Comparison of ENCODE assay signal across 1 cellular context in genomic region chr6:12577124-12577845, GRCh38.
TF ChIP-seq lines count a peak whose summit lies in the region.

No MANE protein-coding gene starts in this region.

TF ChIP-seq in GM23338, 12 proteins besides CTCF, POLR2A, EP300 and RAD21 (continued from another document):
- TF ChIP-seq, protein P1, sequence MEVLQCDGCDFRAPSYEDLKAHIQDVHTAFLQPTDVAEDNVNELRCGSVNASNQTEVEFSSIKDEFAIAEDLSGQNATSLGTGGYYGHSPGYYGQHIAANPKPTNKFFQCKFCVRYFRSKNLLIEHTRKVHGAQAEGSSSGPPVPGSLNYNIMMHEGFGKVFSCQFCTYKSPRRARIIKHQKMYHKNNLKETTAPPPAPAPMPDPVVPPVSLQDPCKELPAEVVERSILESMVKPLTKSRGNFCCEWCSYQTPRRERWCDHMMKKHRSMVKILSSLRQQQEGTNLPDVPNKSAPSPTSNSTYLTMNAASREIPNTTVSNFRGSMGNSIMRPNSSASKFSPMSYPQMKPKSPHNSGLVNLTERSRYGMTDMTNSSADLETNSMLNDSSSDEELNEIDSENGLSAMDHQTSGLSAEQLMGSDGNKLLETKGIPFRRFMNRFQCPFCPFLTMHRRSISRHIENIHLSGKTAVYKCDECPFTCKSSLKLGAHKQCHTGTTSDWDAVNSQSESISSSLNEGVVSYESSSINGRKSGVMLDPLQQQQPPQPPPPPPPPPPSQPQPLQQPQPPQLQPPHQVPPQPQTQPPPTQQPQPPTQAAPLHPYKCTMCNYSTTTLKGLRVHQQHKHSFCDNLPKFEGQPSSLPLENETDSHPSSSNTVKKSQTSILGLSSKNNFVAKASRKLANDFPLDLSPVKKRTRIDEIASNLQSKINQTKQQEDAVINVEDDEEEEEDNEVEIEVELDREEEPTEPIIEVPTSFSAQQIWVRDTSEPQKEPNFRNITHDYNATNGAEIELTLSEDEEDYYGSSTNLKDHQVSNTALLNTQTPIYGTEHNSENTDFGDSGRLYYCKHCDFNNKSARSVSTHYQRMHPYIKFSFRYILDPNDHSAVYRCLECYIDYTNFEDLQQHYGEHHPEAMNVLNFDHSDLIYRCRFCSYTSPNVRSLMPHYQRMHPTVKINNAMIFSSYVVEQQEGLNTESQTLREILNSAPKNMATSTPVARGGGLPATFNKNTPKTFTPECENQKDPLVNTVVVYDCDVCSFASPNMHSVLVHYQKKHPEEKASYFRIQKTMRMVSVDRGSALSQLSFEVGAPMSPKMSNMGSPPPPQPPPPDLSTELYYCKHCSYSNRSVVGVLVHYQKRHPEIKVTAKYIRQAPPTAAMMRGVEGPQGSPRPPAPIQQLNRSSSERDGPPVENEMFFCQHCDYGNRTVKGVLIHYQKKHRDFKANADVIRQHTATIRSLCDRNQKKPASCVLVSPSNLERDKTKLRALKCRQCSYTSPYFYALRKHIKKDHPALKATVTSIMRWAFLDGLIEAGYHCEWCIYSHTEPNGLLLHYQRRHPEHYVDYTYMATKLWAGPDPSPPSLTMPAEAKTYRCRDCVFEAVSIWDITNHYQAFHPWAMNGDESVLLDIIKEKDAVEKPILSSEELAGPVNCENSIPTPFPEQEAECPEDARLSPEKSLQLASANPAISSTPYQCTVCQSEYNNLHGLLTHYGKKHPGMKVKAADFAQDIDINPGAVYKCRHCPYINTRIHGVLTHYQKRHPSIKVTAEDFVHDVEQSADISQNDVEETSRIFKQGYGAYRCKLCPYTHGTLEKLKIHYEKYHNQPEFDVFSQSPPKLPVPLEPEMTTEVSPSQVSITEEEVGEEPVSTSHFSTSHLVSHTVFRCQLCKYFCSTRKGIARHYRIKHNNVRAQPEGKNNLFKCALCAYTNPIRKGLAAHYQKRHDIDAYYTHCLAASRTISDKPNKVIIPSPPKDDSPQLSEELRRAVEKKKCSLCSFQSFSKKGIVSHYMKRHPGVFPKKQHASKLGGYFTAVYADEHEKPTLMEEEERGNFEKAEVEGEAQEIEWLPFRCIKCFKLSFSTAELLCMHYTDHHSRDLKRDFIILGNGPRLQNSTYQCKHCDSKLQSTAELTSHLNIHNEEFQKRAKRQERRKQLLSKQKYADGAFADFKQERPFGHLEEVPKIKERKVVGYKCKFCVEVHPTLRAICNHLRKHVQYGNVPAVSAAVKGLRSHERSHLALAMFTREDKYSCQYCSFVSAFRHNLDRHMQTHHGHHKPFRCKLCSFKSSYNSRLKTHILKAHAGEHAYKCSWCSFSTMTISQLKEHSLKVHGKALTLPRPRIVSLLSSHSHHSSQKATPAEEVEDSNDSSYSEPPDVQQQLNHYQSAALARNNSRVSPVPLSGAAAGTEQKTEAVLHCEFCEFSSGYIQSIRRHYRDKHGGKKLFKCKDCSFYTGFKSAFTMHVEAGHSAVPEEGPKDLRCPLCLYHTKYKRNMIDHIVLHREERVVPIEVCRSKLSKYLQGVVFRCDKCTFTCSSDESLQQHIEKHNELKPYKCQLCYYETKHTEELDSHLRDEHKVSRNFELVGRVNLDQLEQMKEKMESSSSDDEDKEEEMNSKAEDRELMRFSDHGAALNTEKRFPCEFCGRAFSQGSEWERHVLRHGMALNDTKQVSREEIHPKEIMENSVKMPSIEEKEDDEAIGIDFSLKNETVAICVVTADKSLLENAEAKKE (CRISPR knock-in tag; IDR thresholded peaks at IDR 0.05) = no peak
- TF ChIP-seq EZH2 (IDR thresholded peaks at IDR 0.05; ENCODE audit: low read depth, unreplicated experiment) = no peak
- no peak for TF ChIP-seq NANOG (IDR thresholded peaks at IDR 0.05; ENCODE audit: borderline replicate concordance)
- TF ChIP-seq, protein P2, sequence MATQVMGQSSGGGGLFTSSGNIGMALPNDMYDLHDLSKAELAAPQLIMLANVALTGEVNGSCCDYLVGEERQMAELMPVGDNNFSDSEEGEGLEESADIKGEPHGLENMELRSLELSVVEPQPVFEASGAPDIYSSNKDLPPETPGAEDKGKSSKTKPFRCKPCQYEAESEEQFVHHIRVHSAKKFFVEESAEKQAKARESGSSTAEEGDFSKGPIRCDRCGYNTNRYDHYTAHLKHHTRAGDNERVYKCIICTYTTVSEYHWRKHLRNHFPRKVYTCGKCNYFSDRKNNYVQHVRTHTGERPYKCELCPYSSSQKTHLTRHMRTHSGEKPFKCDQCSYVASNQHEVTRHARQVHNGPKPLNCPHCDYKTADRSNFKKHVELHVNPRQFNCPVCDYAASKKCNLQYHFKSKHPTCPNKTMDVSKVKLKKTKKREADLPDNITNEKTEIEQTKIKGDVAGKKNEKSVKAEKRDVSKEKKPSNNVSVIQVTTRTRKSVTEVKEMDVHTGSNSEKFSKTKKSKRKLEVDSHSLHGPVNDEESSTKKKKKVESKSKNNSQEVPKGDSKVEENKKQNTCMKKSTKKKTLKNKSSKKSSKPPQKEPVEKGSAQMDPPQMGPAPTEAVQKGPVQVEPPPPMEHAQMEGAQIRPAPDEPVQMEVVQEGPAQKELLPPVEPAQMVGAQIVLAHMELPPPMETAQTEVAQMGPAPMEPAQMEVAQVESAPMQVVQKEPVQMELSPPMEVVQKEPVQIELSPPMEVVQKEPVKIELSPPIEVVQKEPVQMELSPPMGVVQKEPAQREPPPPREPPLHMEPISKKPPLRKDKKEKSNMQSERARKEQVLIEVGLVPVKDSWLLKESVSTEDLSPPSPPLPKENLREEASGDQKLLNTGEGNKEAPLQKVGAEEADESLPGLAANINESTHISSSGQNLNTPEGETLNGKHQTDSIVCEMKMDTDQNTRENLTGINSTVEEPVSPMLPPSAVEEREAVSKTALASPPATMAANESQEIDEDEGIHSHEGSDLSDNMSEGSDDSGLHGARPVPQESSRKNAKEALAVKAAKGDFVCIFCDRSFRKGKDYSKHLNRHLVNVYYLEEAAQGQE (IDR thresholded peaks at IDR 0.05; ENCODE audit: unreplicated experiment) = no peak
- no peak for TF ChIP-seq EZH2phosphoT487 (IDR thresholded peaks at IDR 0.05; ENCODE audit: unreplicated experiment)
TF ChIP-seq in GM23338: peak in this region for 0.
